1 cellular context compared by ENCODE assay signal in genomic region chr16:62870554-62870953, GRCh38.
TF ChIP-seq lines count a peak whose summit lies in the region.

No MANE protein-coding gene starts in this region.

TF ChIP-seq in SK-N-SH, 30 proteins besides CTCF, POLR2A, EP300 and RAD21 (continued from another document):
- TF ChIP-seq REST (IDR thresholded peaks at IDR 0.05; ENCODE audit: low read depth, low read length) (no peak), RCOR1 (IDR thresholded peaks at IDR 0.05; ENCODE audit: low read length) (no peak), GABPA (IDR thresholded peaks at IDR 0.05; ENCODE audit: low read depth) (no peak), USF1 (IDR thresholded peaks at IDR 0.05; ENCODE audit: borderline replicate concordance, low read depth) (no peak), FOXJ3 (CRISPR knock-in tag; IDR thresholded peaks at IDR 0.05) (no peak)
TF ChIP-seq in SK-N-SH: peak in this region for 0.
